Comparison of ENCODE assay signal across 9 cellular contexts in genomic region chr1:27597511-27598216, GRCh38. TPM values are rescaled to one million over a fixed set of nuclear protein-coding genes. Genes with fewer than 3 reads are reported as not detected.
DNase-seq lines count a peak whose midpoint lies in the region; ATAC-seq, FAIRE-seq and TF ChIP-seq lines count a peak whose summit lies in the region.
"Had no signal": no experiment of that assay in that cellular context is flagged by ENCODE, and none has a peak within 500 bp of the region (broad histone marks: within the 10 kb centered on the region; RNA-seq: fewer than 3 reads in every experiment).

No MANE protein-coding gene starts in this region.

- no peaks in the 10 kb centered on the region for H3K9me2 ChIP-seq in PC-9 (ENCODE audit: insufficient read depth)

- POLR2A ChIA-PET in Panc1 (lab: Charles Lee) (interaction anchor here (1.1 kb wide), 1 partner anchor 26 kb away, joined by 3 read pairs; no protein-coding TSS in a partner anchor), PC-9 (lab: Charles Lee; ENCODE audit: unreplicated experiment) (no interaction called here)

- H3K9me3 ChIP-seq in Panc1 (ENCODE audit: control insufficient read depth, insufficient read depth, low read depth, low read length) (no peaks in the 10 kb centered on the region), skeletal muscle satellite cell (replicated peaks; ENCODE audit: low read length) (no peaks in the 10 kb centered on the region), PC-9 (ENCODE audit: insufficient read depth, low read depth) (no peaks in the 10 kb centered on the region)

- H3K27me3 ChIP-seq in Panc1 (ENCODE audit: control insufficient read depth, insufficient read depth, low read length) = no peaks in the 10 kb centered on the region
- H3K27me3 ChIP-seq in skeletal muscle satellite cell (ENCODE audit: control insufficient read depth, insufficient read depth, low read length) = no peaks in the 10 kb centered on the region
- H3K27me3 ChIP-seq in PC-9 (ENCODE audit: insufficient read depth, low read depth) = no peaks in the 10 kb centered on the region

- H3K27ac ChIP-seq in Panc1 (ENCODE audit: low read length) = peak overlapping the region; percentile 55
- H3K27ac ChIP-seq in PC-9 = no peak overlapping the region

- H2AFZ ChIP-seq in PC-9 = no peak overlapping the region

- H3K9ac ChIP-seq in skeletal muscle satellite cell (ENCODE audit: low read depth, low read length) = peak overlapping the region; percentile 1

- no peak for ATAC-seq in Panc1
- ATAC-seq in GM18868 (IDR thresholded peaks at IDR 0.05; ENCODE audit: unreplicated experiment) = no peak

- intact Hi-C loops in Panc1 (cut with micrococcal nuclease; ENCODE audit: unreplicated experiment) (no loop called here), PC-9 (cut with micrococcal nuclease; ENCODE audit: unreplicated experiment) (no loop called here)

- H3F3A ChIP-seq in PC-9 (ENCODE audit: insufficient read depth, low read depth) = peaks cover 3% of the 10 kb centered on the region; the same call in 1 of the 2 replicates

- in situ Hi-C loops in Panc1 (cut with HindIII; ENCODE audit: low pct_unique_long_range_greater_than_20kb, low sequenced_read_pairs) = no loop called here

- H3K4me1 ChIP-seq in Panc1 (ENCODE audit: control insufficient read depth, insufficient read depth, low read length) = peaks cover 82% of the 10 kb centered on the region
- peaks cover 92% of the 10 kb centered on the region for H3K4me1 ChIP-seq in skeletal muscle satellite cell (ENCODE audit: control insufficient read depth, insufficient read depth, low read length)
- H3K4me1 ChIP-seq in PC-9 (replicated peaks; ENCODE audit: insufficient read depth) = peaks cover 13% of the 10 kb centered on the region

- BruUV-seq in Panc1 (replicated peaks; lab: Mats Ljungman, UMichigan) = no TSS peak
- no TSS peak for BruUV-seq in PC-9 (replicated peaks; lab: Mats Ljungman, UMichigan)

- H4K20me1 ChIP-seq in PC-9 (ENCODE audit: insufficient read depth) = peaks cover 12% of the 10 kb centered on the region

- DNase-seq in GM19239 (ENCODE audit: insufficient read length, low spot score) (no peak), Panc1 (ENCODE audit: low read depth, low spot score) (no peak), fibroblast of the aortic adventitia (ENCODE audit: low read depth) (peak; percentile 47), NCI-H2196 treated with DMSO at 0.1 percent for 48 hours (lab: John Stamatoyannopoulos, UW; ENCODE audit: unreplicated experiment) (no peak), HUDEP-2 (lab: John Stamatoyannopoulos, UW; ENCODE audit: unreplicated experiment in 76 of 76) (no peak), PC-9 (no peak)
- DNase-seq: stimulated activated CD4-positive, alpha-beta T cell treated with anti-CD3 and anti-CD28 coated beads, Interleukin-2, amount 100 ng/mL, for 24 hours had no signal

- H3K36me3 ChIP-seq in Panc1 (ENCODE audit: control insufficient read depth, insufficient read depth, low read length) (no peaks in the 10 kb centered on the region), skeletal muscle satellite cell (ENCODE audit: insufficient read depth, low read length) (peaks cover 4% of the 10 kb centered on the region), PC-9 (ENCODE audit: low read depth) (no peaks in the 10 kb centered on the region)

- peak overlapping the region; percentile 99 for H3K4me2 ChIP-seq in skeletal muscle satellite cell (ENCODE audit: low read length)
- H3K4me2 ChIP-seq in PC-9 = no peak overlapping the region

- CTCF ChIA-PET in Panc1 (lab: Charles Lee) = interaction anchor here (0.7 kb wide), 1 partner anchor 10 kb away, joined by 3 read pairs; no protein-coding TSS in a partner anchor
- CTCF ChIA-PET in PC-9 (lab: Charles Lee) = no interaction called here

- peak; percentile 26 for FAIRE-seq in GM19239 (lab: Jason Lieb, UNC)

- TF ChIP-seq CTCF in Panc1 (IDR thresholded peaks at IDR 0.05) (no peak), fibroblast of the aortic adventitia (IDR thresholded peaks at IDR 0.05; ENCODE audit: insufficient read depth, low read length) (no peak), PC-9 (conservative IDR thresholded peaks at IDR 0.05) (no peak)

- peaks cover 35% of the 10 kb centered on the region for H3K79me2 ChIP-seq in PC-9 (ENCODE audit: low read depth)

- H3K4me3 ChIP-seq in Panc1 (ENCODE audit: low read depth in 2 of 2, low read length in 2 of 2) (no peak overlapping the region), fibroblast of the aortic adventitia (ENCODE audit: low read depth, low read length) (peak overlapping the region; percentile 33), skeletal muscle satellite cell (ENCODE audit: low read length) (no peak overlapping the region), PC-9 (no peak overlapping the region)

RNA-seq across cellular contexts. Expression of gene AHDC1, which starts 6.3 kb away (rescaled TPM):
- total RNA-seq in Panc1 (2021; ENCODE audit: unreplicated experiment) = 47.1 TPM
- 35.8 TPM for polyA plus RNA-seq in Panc1 (2012; ENCODE audit: insufficient read length)
- 14.6 and 19.1 TPM in 2 replicates for total RNA-seq in fibroblast of the aortic adventitia (ENCODE audit: low replicate concordance)
- total RNA-seq in skeletal muscle satellite cell (2012; rRNA removed) = 11.6 and 11.9 TPM in 2 replicates
- 45.9 and 48.8 TPM in 2 replicates for total RNA-seq in PC-9 (2021)

RNA-seq across cellular contexts. Expression of gene FGR, which starts 37.3 kb away (rescaled TPM):
- total RNA-seq in Panc1 (2021; ENCODE audit: unreplicated experiment) (0.18 TPM), fibroblast of the aortic adventitia (ENCODE audit: low replicate concordance) (0.18 TPM in 1 of 2 replicates, not detected in the other), PC-9 (2021) (not detected in 2 replicates)
- not detected for polyA plus RNA-seq in Panc1 (2012; ENCODE audit: insufficient read length)
- not detected in 2 replicates for total RNA-seq in skeletal muscle satellite cell (2012; rRNA removed)
